In genomic region chr18:7084766-7085080, GRCh38 we compare ENCODE assay signal across 1 cellular context.
TF ChIP-seq lines count a peak whose summit lies in the region.

No MANE protein-coding gene starts in this region.

TF ChIP-seq in GM23338, 12 proteins besides CTCF, POLR2A, EP300 and RAD21 (continued from another document):
- TF ChIP-seq ZNF462 (CRISPR knock-in tag; IDR thresholded peaks at IDR 0.05) (no peak), ETS1 (IDR thresholded peaks at IDR 0.05) (no peak)
TF ChIP-seq in GM23338: peak in this region for 0.
